ENCODE assay signal across 18 cellular contexts in the genomic region with DNA sequence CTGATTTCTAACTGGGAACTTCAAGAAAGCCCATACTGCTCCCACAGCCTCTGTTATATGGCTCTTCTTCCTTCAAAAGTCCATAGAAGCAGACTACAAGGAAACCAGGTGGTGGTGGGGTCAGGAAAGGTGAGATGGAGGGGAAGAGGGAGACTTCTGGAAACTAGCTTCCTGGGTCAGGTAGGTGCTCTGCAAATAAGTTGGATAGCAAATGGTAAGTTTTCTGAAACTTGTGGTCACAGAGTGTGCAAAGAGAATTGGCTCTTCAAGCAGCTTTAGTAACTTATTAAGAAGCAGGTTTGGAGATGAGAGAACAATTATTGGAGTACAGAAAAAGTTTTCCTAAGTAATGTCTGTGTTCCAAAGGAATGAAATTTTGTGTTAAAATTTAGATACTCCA.
"Had no signal": no experiment of that assay in that cellular context is flagged by ENCODE, and none has a peak within 500 bp of the region (broad histone marks: within the 10 kb centered on the region; RNA-seq: fewer than 3 reads in every experiment).

No MANE protein-coding gene starts in this region.

- H3K36me3 ChIP-seq: colonic mucosa, thyroid gland had no signal

- H3K9me3 ChIP-seq: colonic mucosa, thyroid gland had no signal

- H3K27me3 ChIP-seq: colonic mucosa, thyroid gland had no signal

- H3K4me3 ChIP-seq: colonic mucosa, thyroid gland had no signal

- H3K27ac Mint-ChIP-seq: activated naive CD4-positive, alpha-beta T cell treated with anti-CD3 and anti-CD28 coated beads for 36 hours; activated naive CD8-positive, alpha-beta T cell treated with anti-CD3 and anti-CD28 coated beads, Interleukin-2, amount 50 U/mL, for 24 hours had no signal

- FAIRE-seq: frontal cortex, urothelium cell line had no signal

- H3K27ac ChIP-seq: colonic mucosa had no signal

- DNase-seq: activated CD4-positive, alpha-beta T cell treated with anti-CD3 and anti-CD28 coated beads, Interleukin-2, amount 50 U/mL, for 1 hour; activated CD8-positive, alpha-beta memory T cell treated with anti-CD3 and anti-CD28 coated beads, Interleukin-2, amount 50 U/mL, for 4 hours; activated naive CD4-positive, alpha-beta T cell treated with anti-CD3 and anti-CD28 coated beads for 36 hours; activated naive CD8-positive, alpha-beta T cell treated with anti-CD3 and anti-CD28 coated beads, Interleukin-2, amount 50 U/mL, for 24 hours; activated T-cell treated with anti-CD3 and anti-CD28 coated beads, Interleukin-2, amount 50 U/mL, for 4 hours; anterior cingulate cortex; colonic mucosa; hypothalamus; islet precursor cell; left ventricle myocardium superior; naive thymus-derived CD8-positive, alpha-beta T cell; stimulated activated CD4-positive, alpha-beta T cell treated with anti-CD3 and anti-CD28 coated beads, Interleukin-2, amount 100 ng/mL, for 24 hours; stimulated activated naive CD4-positive, alpha-beta T cell treated with Interleukin-2 at 50 U/mL for 16 hours; SW 1271; thyroid gland had no signal

- H3K36me3 Mint-ChIP-seq: naive thymus-derived CD8-positive, alpha-beta T cell had no signal

- ATAC-seq: activated naive CD8-positive, alpha-beta T cell treated with anti-CD3 and anti-CD28 coated beads, Interleukin-2, amount 50 U/mL, for 24 hours; activated T-cell treated with anti-CD3 and anti-CD28 coated beads, Interleukin-2, amount 50 U/mL, for 4 hours; left ventricle myocardium superior; naive thymus-derived CD8-positive, alpha-beta T cell had no signal

- H3K9me3 Mint-ChIP-seq: activated naive CD4-positive, alpha-beta T cell treated with anti-CD3 and anti-CD28 coated beads for 36 hours; activated naive CD8-positive, alpha-beta T cell treated with anti-CD3 and anti-CD28 coated beads, Interleukin-2, amount 50 U/mL, for 24 hours; activated T-cell treated with anti-CD3 and anti-CD28 coated beads, Interleukin-2, amount 50 U/mL, for 4 hours; central memory CD8-positive, alpha-beta T cell; naive thymus-derived CD8-positive, alpha-beta T cell had no signal

- H3K4me3 Mint-ChIP-seq: activated naive CD4-positive, alpha-beta T cell treated with anti-CD3 and anti-CD28 coated beads for 36 hours; activated naive CD8-positive, alpha-beta T cell treated with anti-CD3 and anti-CD28 coated beads, Interleukin-2, amount 50 U/mL, for 24 hours; activated T-cell treated with anti-CD3 and anti-CD28 coated beads, Interleukin-2, amount 50 U/mL, for 4 hours; central memory CD8-positive, alpha-beta T cell had no signal

- H3K4me1 ChIP-seq: colonic mucosa had no signal
